Comparison of ENCODE assay signal across 8 cellular contexts in genomic region chr12:55728932-55729591, GRCh38. TPM values are rescaled to one million over a fixed set of nuclear protein-coding genes. Genes with fewer than 3 reads are reported as not detected.
DNase-seq lines count a peak whose midpoint lies in the region; ATAC-seq and TF ChIP-seq lines count a peak whose summit lies in the region.

Gene CD63, minus strand, starts transcription at chr12:55729009. Its CDS starts 668 bp downstream, at chr12:55728341.

- H3K36me3 ChIP-seq in neuron (ENCODE audit: insufficient read depth, low read length), result peaks cover 27% of the 10 kb centered on the region

- H3K9me3 ChIP-seq in neuron (ENCODE audit: low read length), result no peaks in the 10 kb centered on the region

- H3K4me1 ChIP-seq in neuron (ENCODE audit: insufficient read depth, low read length), result peaks cover 28% of the 10 kb centered on the region

- peak; percentile 69 for ATAC-seq in GM21360 (IDR thresholded peaks at IDR 0.05; ENCODE audit: unreplicated experiment)

- H3K27me3 ChIP-seq in neuron (ENCODE audit: insufficient read depth, low read length), result no peaks in the 10 kb centered on the region

- peak within 1 kb of the TSS; percentile 29 for H2AFZ ChIP-seq in neuron (ENCODE audit: low read depth, low read length)

- TF ChIP-seq POLR2A in Raji (IDR thresholded peaks at IDR 0.05; ENCODE audit: insufficient read depth, low read depth, low read length), result peak; percentile 45

- H3K4me3 ChIP-seq in neuron (ENCODE audit: low read length), result peak within 1 kb of the TSS; percentile 71

- DNase-seq in DMS114 treated with DMSO at 0.1 percent for 48 hours (lab: John Stamatoyannopoulos, UW; ENCODE audit: unreplicated experiment) (peak; percentile 48), HT1080 (ENCODE audit: low read depth) (peak; percentile 80), foreskin melanocyte (peak; percentile 86), superior temporal gyrus (ENCODE audit: extremely low spot score) (peak; percentile 85)
- peak; percentile 79 for DNase-seq in activated naive CD4-positive, alpha-beta T cell treated with Interleukin-2 at 50 U/mL for 16 hours

RNA-seq across cellular contexts. Expression of gene CD63, which starts in this region (rescaled TPM):
- 562 and 623 TPM in 2 replicates for total RNA-seq in HT1080 (2014; rRNA removed; shearing (Covaris generic))
- polyA plus RNA-seq in HT1080 (2015; cell fraction: cytosol; rRNA removed), result 206 and 276 TPM in 2 replicates
- polyA plus RNA-seq in HT1080 (2015; cell fraction: nucleus; rRNA removed), result 85.0 and 100 TPM in 2 replicates

Comparison
In these comparisons a context has a peak if more than half of its experiments do, and no peak if none do; other contexts are left out.
1. Peak in every context shown above with its lines: DNase-seq, ATAC-seq and H3K4me3 ChIP-seq.